ENCODE assay signal across 8 cellular contexts in the genomic region with DNA sequence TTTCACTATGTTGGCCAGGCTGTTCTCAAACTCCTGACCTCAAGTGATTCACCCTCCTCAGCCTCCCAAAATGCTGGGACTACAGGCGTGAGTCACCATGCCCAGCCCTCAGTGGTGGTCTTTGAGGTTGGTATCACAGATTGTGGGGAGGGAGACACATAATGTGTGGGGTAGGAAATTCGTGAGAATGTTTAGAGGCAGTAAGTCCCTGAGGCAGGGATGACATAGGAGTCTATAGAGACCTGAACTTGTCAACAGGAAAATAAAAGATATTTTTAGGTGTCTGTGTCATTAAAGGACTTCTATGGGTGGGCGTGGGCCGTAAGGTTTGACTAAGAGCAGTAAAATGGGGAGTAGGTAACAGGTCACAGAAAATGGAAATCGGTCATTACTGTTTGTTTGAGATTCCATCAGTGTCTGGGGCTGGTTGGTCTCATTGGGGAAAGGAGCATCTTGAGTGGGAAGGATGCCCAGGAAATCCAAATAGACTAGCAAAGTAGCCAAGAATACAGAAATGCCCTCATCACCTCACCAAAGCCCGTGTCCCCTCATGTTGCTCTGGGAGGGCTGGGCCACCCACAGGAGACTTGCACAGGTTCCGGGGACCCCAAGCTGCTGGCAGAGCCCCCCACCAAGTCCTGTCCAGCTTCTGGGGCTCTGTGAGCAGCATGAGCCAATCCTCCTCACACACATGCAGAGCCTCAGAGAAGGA.
A peak's percentile ranks its signal among the peaks of the same experiment; 100 is the strongest.
DNase-seq lines count a peak whose midpoint lies in the region; ATAC-seq and TF ChIP-seq lines count a peak whose summit lies in the region.

No MANE protein-coding gene starts in this region.

- no peaks in the 10 kb centered on the region for H3K27me3 ChIP-seq in endodermal cell (ENCODE audit: control insufficient read depth, insufficient read depth, low read length, poor library complexity, severe bottlenecking)

- WGBS in endodermal cell (ENCODE audit: insufficient coverage in 1 of 2, insufficient read length in 1 of 2), 2 experiments: 84 to 100% methylated on average over 4 to 7 of the region's 7 CpGs

- no peak overlapping the region for H3K4me3 ChIP-seq in endodermal cell (ENCODE audit: low read length)

- peak overlapping the region; percentile 95 for H3K27ac Mint-ChIP-seq in activated CD8-positive, alpha-beta T cell treated with anti-CD3 and anti-CD28 coated beads, Interleukin-2, amount 10 ng/mL, durations not matched to agents 7 days and 5 days
- no peak overlapping the region for H3K27ac Mint-ChIP-seq in endodermal cell
- H3K27ac Mint-ChIP-seq in stimulated activated naive CD8-positive, alpha-beta T cell treated with anti-CD3 and anti-CD28 coated beads, Interleukin-15, Interleukin-2, amounts not matched to agents 100 ng/mL and 50 ng/mL, for 24 hours: peak overlapping the region; percentile 95

- DNase-seq in NK-92 treated with Interleukin-12 subunit alpha and Interleukin-12 subunit beta, amount 100 ng/mL, for 24 hours (lab: John Stamatoyannopoulos, UW): peak; percentile 5
- no peak for DNase-seq in NK-92 (lab: John Stamatoyannopoulos, UW; ENCODE audit: unreplicated experiment)
- peak; percentile 62 for DNase-seq in activated CD8-positive, alpha-beta T cell treated with anti-CD3 and anti-CD28 coated beads, Interleukin-2, amount 10 ng/mL, durations not matched to agents 7 days and 5 days
- peak; percentile 29 for DNase-seq in endodermal cell
- no peak for DNase-seq in NCI-H69 (lab: John Stamatoyannopoulos, UW)
- no peak for DNase-seq in foreskin melanocyte

- peaks cover 62% of the 10 kb centered on the region for H3K4me1 Mint-ChIP-seq in activated CD8-positive, alpha-beta T cell treated with anti-CD3 and anti-CD28 coated beads, Interleukin-2, amount 10 ng/mL, durations not matched to agents 7 days and 5 days (ENCODE audit: low read depth)
- peaks cover 35% of the 10 kb centered on the region for H3K4me1 Mint-ChIP-seq in endodermal cell
- H3K4me1 Mint-ChIP-seq in stimulated activated naive CD8-positive, alpha-beta T cell treated with anti-CD3 and anti-CD28 coated beads, Interleukin-15, Interleukin-2, amounts not matched to agents 100 ng/mL and 50 ng/mL, for 24 hours (ENCODE audit: low read depth): peaks cover 67% of the 10 kb centered on the region

- TF ChIP-seq CTCF in endodermal cell (conservative IDR thresholded peaks at IDR 0.05): no peak

- no peaks in the 10 kb centered on the region for H3K9me3 Mint-ChIP-seq in activated CD8-positive, alpha-beta T cell treated with anti-CD3 and anti-CD28 coated beads, Interleukin-2, amount 10 ng/mL, durations not matched to agents 7 days and 5 days (ENCODE audit: insufficient read depth)
- H3K9me3 Mint-ChIP-seq in endodermal cell: peaks cover 2% of the 10 kb centered on the region
- H3K9me3 Mint-ChIP-seq in stimulated activated naive CD8-positive, alpha-beta T cell treated with anti-CD3 and anti-CD28 coated beads, Interleukin-15, Interleukin-2, amounts not matched to agents 100 ng/mL and 50 ng/mL, for 24 hours: peaks cover 8% of the 10 kb centered on the region

- CTCF ChIA-PET in activated CD8-positive, alpha-beta T cell treated with anti-CD3 and anti-CD28 coated beads, Interleukin-2, amount 10 ng/mL, durations not matched to agents 7 days and 5 days (lab: Charles Lee): interaction anchor here (0.7 to 4.6 kb wide), 10 partner anchors 8 to 426 kb away, joined by 3 to 90 read pairs (median 10); no protein-coding TSS in a partner anchor

- POLR2A ChIA-PET in activated CD8-positive, alpha-beta T cell treated with anti-CD3 and anti-CD28 coated beads, Interleukin-2, amount 10 ng/mL, durations not matched to agents 7 days and 5 days (lab: Charles Lee): interaction anchor here (0.7 to 0.9 kb wide), 2 partner anchors 53 to 358 kb away, joined by 4 read pairs; a partner anchor contains a TSS

- H3K9me3 ChIP-seq in endodermal cell (ENCODE audit: control insufficient read depth, low read length): no peaks in the 10 kb centered on the region

- no peaks in the 10 kb centered on the region for H3K36me3 ChIP-seq in endodermal cell (ENCODE audit: control insufficient read depth, insufficient read depth, low read length)

- peak; percentile 12 for ATAC-seq in activated CD8-positive, alpha-beta T cell treated with anti-CD3 and anti-CD28 coated beads, Interleukin-2, amount 10 ng/mL, durations not matched to agents 7 days and 5 days
- no peak for ATAC-seq in GM21367 (IDR thresholded peaks at IDR 0.05; ENCODE audit: unreplicated experiment)

- peaks cover 8% of the 10 kb centered on the region for H3K27me3 Mint-ChIP-seq in activated CD8-positive, alpha-beta T cell treated with anti-CD3 and anti-CD28 coated beads, Interleukin-2, amount 10 ng/mL, durations not matched to agents 7 days and 5 days (ENCODE audit: low read depth)
- H3K27me3 Mint-ChIP-seq in endodermal cell (ENCODE audit: insufficient read depth): no peaks in the 10 kb centered on the region
- peaks cover 7% of the 10 kb centered on the region for H3K27me3 Mint-ChIP-seq in stimulated activated naive CD8-positive, alpha-beta T cell treated with anti-CD3 and anti-CD28 coated beads, Interleukin-15, Interleukin-2, amounts not matched to agents 100 ng/mL and 50 ng/mL, for 24 hours

- H3K9ac ChIP-seq in endodermal cell (ENCODE audit: extremely low read depth, low read length, poor library complexity, severe bottlenecking): no peak overlapping the region

- peaks cover 12% of the 10 kb centered on the region for H3K36me3 Mint-ChIP-seq in activated CD8-positive, alpha-beta T cell treated with anti-CD3 and anti-CD28 coated beads, Interleukin-2, amount 10 ng/mL, durations not matched to agents 7 days and 5 days (ENCODE audit: low read depth)
- peaks cover 22% of the 10 kb centered on the region for H3K36me3 Mint-ChIP-seq in endodermal cell (ENCODE audit: low read depth)
- peaks cover 14% of the 10 kb centered on the region for H3K36me3 Mint-ChIP-seq in stimulated activated naive CD8-positive, alpha-beta T cell treated with anti-CD3 and anti-CD28 coated beads, Interleukin-15, Interleukin-2, amounts not matched to agents 100 ng/mL and 50 ng/mL, for 24 hours (ENCODE audit: low read depth)

- H3K4me1 ChIP-seq in endodermal cell (ENCODE audit: control insufficient read depth, insufficient read depth, low read length): peaks cover 4% of the 10 kb centered on the region

- no peak overlapping the region for H3K4me3 Mint-ChIP-seq in activated CD8-positive, alpha-beta T cell treated with anti-CD3 and anti-CD28 coated beads, Interleukin-2, amount 10 ng/mL, durations not matched to agents 7 days and 5 days
- H3K4me3 Mint-ChIP-seq in endodermal cell: no peak overlapping the region
- peak overlapping the region; percentile 77 for H3K4me3 Mint-ChIP-seq in stimulated activated naive CD8-positive, alpha-beta T cell treated with anti-CD3 and anti-CD28 coated beads, Interleukin-15, Interleukin-2, amounts not matched to agents 100 ng/mL and 50 ng/mL, for 24 hours

- H3K27ac ChIP-seq in endodermal cell (ENCODE audit: low read depth, low read length): no peak overlapping the region

Comparison
In these comparisons a context has a peak if more than half of its experiments do, and no peak if none do; other contexts are left out.
1. DNase-seq: peak in NK-92 treated with Interleukin-12 subunit alpha and Interleukin-12 subunit beta, amount 100 ng/mL, for 24 hours (single experiment), activated CD8-positive, alpha-beta T cell treated with anti-CD3 and anti-CD28 coated beads, Interleukin-2, amount 10 ng/mL, durations not matched to agents 7 days and 5 days (single experiment) and endodermal cell (single experiment); none in NK-92 (single experiment), NCI-H69 (single experiment) and foreskin melanocyte (single experiment).